In genomic region chr5:77028631-77029375, GRCh38 we compare ENCODE assay signal across 1 cellular context.
TF ChIP-seq lines count a peak whose summit lies in the region.

No MANE protein-coding gene starts in this region.

TF ChIP-seq in HepG2, 621 proteins besides CTCF, POLR2A, EP300 and RAD21:
- TF ChIP-seq CBX2 (IDR thresholded peaks at IDR 0.05; ENCODE audit: low read depth, low read length) (no peak), CBX2 (CRISPR knock-in tag; IDR thresholded peaks at IDR 0.05; ENCODE audit: low read depth) (no peak), RFX1 (IDR thresholded peaks at IDR 0.05) (no peak), ZNF124 (CRISPR knock-in tag; IDR thresholded peaks at IDR 0.05) (peak; percentile 97)
- TF ChIP-seq, protein P1, sequence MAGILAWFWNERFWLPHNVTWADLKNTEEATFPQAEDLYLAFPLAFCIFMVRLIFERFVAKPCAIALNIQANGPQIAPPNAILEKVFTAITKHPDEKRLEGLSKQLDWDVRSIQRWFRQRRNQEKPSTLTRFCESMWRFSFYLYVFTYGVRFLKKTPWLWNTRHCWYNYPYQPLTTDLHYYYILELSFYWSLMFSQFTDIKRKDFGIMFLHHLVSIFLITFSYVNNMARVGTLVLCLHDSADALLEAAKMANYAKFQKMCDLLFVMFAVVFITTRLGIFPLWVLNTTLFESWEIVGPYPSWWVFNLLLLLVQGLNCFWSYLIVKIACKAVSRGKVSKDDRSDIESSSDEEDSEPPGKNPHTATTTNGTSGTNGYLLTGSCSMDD (CRISPR knock-in tag; IDR thresholded peaks at IDR 0.05) = no peak
